Comparison of ENCODE assay signal across 22 cellular contexts in genomic region chr14:103969961-103970360, GRCh38. TPM values are rescaled to one million over a fixed set of nuclear protein-coding genes. Genes with fewer than 3 reads are reported as not detected.
DNase-seq lines count a peak whose midpoint lies in the region; ATAC-seq and TF ChIP-seq lines count a peak whose summit lies in the region.
"Had no signal": no experiment of that assay in that cellular context is flagged by ENCODE, and none has a peak within 500 bp of the region (broad histone marks: within the 10 kb centered on the region; RNA-seq: fewer than 3 reads in every experiment).

No MANE protein-coding gene starts in this region.

- no peaks in the 10 kb centered on the region for H3K9me3 Mint-ChIP-seq in stimulated activated memory B cell treated with anti-CD40 and anti-IgM and Interleukin-4, amounts not matched to agents 10 μg/mL and 1 μg/mL and 100 μg/mL, for 72 hours
- H3K9me3 Mint-ChIP-seq: CD4-positive, alpha-beta T cell; CD8-positive, alpha-beta memory T cell; HFFc6 had no signal

- H3K27me3 Mint-ChIP-seq in stimulated activated memory B cell treated with anti-CD40 and anti-IgM and Interleukin-4, amounts not matched to agents 10 μg/mL and 1 μg/mL and 100 μg/mL, for 72 hours: peaks cover 12% of the 10 kb centered on the region

- H3K27ac Mint-ChIP-seq in stimulated activated memory B cell treated with anti-CD40 and anti-IgM and Interleukin-4, amounts not matched to agents 10 μg/mL and 1 μg/mL and 100 μg/mL, for 72 hours: no peak overlapping the region
- H3K27ac Mint-ChIP-seq: CD14-positive monocyte; CD4-positive, alpha-beta T cell; HFFc6 had no signal

- no peaks in the 10 kb centered on the region for H3K36me3 Mint-ChIP-seq in stimulated activated memory B cell treated with anti-CD40 and anti-IgM and Interleukin-4, amounts not matched to agents 10 μg/mL and 1 μg/mL and 100 μg/mL, for 72 hours
- H3K36me3 Mint-ChIP-seq: CD8-positive, alpha-beta memory T cell had no signal

- DNase-seq in Right ventricle myocardium superior (no peak), left ventricle myocardium inferior (no peak), left cardiac atrium (no peak), GF-D8 (lab: John Stamatoyannopoulos, UW) (no peak)
- DNase-seq: 8988T; ACHN; AML-193; BE2C; CD4-positive, alpha-beta T cell; CD8-positive, alpha-beta memory T cell; DMS 273 treated with DMSO at 0.1 percent for 48 hours; DMS79; EL; GDM1; GOT3; HFFc6 had no signal

- no peak overlapping the region for H3K4me3 Mint-ChIP-seq in stimulated activated memory B cell treated with anti-CD40 and anti-IgM and Interleukin-4, amounts not matched to agents 10 μg/mL and 1 μg/mL and 100 μg/mL, for 72 hours
- H3K4me3 Mint-ChIP-seq: CD14-positive monocyte; CD4-positive, alpha-beta T cell; CD8-positive, alpha-beta memory T cell; HFFc6 had no signal

- no peak overlapping the region for H3K4me3 ChIP-seq in left ventricle myocardium inferior
- H3K4me3 ChIP-seq: A549; BLaER1 treated with 17β-estradiol and CSF1 and Interleukin-3, amounts not matched to agents 10 nM and 100 nM; HAP-1 had no signal

- no peaks in the 10 kb centered on the region for H3K9me3 ChIP-seq in left ventricle myocardium inferior (replicated peaks)
- H3K9me3 ChIP-seq: A549; BE2C; BLaER1 treated with 17β-estradiol and CSF1 and Interleukin-3, amounts not matched to agents 10 nM and 100 nM; HAP-1 had no signal

- intact Hi-C loops in Right ventricle myocardium superior (cut with DNase I): no loop called here
- intact Hi-C loops in left ventricle myocardium inferior (cut with micrococcal nuclease): no loop called here
- intact Hi-C loops in left cardiac atrium (cut with DNase I): no loop called here

- no peaks in the 10 kb centered on the region for H3K4me1 Mint-ChIP-seq in stimulated activated memory B cell treated with anti-CD40 and anti-IgM and Interleukin-4, amounts not matched to agents 10 μg/mL and 1 μg/mL and 100 μg/mL, for 72 hours
- H3K4me1 Mint-ChIP-seq: CD14-positive monocyte; CD8-positive, alpha-beta memory T cell had no signal

- ATAC-seq in Right ventricle myocardium superior (ENCODE audit: poor library complexity) (peak; percentile 36), left cardiac atrium (peak; percentile 12 to 32), HG03342 (IDR thresholded peaks at IDR 0.05; ENCODE audit: unreplicated experiment) (no peak)
- ATAC-seq in stimulated activated memory B cell treated with anti-CD40 and anti-IgM and Interleukin-4, amounts not matched to agents 10 μg/mL and 1 μg/mL and 100 μg/mL, for 72 hours: peak; percentile 20

- H3K27ac ChIP-seq in left ventricle myocardium inferior (replicated peaks): no peak overlapping the region
- H3K27ac ChIP-seq: A549; BLaER1 treated with 17β-estradiol and CSF1 and Interleukin-3, amounts not matched to agents 10 nM and 100 nM had no signal

- H3K27me3 ChIP-seq in left ventricle myocardium inferior (ENCODE audit: low read depth): no peaks in the 10 kb centered on the region
- H3K27me3 ChIP-seq: BE2C; BLaER1 treated with 17β-estradiol and CSF1 and Interleukin-3, amounts not matched to agents 10 nM and 100 nM had no signal

- no peak for TF ChIP-seq CTCF in left ventricle myocardium inferior (IDR thresholded peaks at IDR 0.05; ENCODE audit: borderline replicate concordance)

- no peaks in the 10 kb centered on the region for H3K36me3 ChIP-seq in left ventricle myocardium inferior
- H3K36me3 ChIP-seq: BE2C; BLaER1 treated with 17β-estradiol and CSF1 and Interleukin-3, amounts not matched to agents 10 nM and 100 nM; HAP-1 had no signal

- peaks cover 5% of the 10 kb centered on the region for H3K4me1 ChIP-seq in left ventricle myocardium inferior
- H3K4me1 ChIP-seq: A549, BE2C, HAP-1 had no signal

RNA-seq across cellular contexts. Expression of gene RD3L, which starts 27.6 kb away (rescaled TPM):
- total RNA-seq in Right ventricle myocardium superior: 26.4 TPM
- 30.7 TPM for total RNA-seq in left ventricle myocardium inferior
- 10 to 100 TPM; 11.6 to 14.9 TPM for total RNA-seq in left cardiac atrium
- total RNA-seq: CD4-positive, alpha-beta T cell; CD8-positive, alpha-beta memory T cell; HFFc6 had no signal

RNA-seq across cellular contexts. Expression of gene TDRD9, which starts 41.7 kb away (rescaled TPM):
- total RNA-seq in Right ventricle myocardium superior (2.7 TPM), left ventricle myocardium inferior (4.8 TPM), left cardiac atrium (10 to 100 TPM in 1 of 2 donors, 1 to 10 TPM in 1; 3.5 to 12.1 TPM)
- total RNA-seq: HFFc6 had no signal
